In genomic region chr2:12896283-12897014, GRCh38 we compare ENCODE assay signal across 1 cellular context.
TF ChIP-seq lines count a peak whose summit lies in the region.

No MANE protein-coding gene starts in this region.

TF ChIP-seq in SK-N-SH, 30 proteins besides CTCF, POLR2A, EP300 and RAD21 (continued from another document):
- TF ChIP-seq, protein P1, sequence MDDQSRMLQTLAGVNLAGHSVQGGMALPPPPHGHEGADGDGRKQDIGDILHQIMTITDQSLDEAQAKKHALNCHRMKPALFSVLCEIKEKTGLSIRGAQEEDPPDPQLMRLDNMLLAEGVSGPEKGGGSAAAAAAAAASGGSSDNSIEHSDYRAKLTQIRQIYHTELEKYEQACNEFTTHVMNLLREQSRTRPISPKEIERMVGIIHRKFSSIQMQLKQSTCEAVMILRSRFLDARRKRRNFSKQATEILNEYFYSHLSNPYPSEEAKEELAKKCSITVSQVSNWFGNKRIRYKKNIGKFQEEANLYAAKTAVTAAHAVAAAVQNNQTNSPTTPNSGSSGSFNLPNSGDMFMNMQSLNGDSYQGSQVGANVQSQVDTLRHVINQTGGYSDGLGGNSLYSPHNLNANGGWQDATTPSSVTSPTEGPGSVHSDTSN (IDR thresholded peaks at IDR 0.05): no peak
- no peak for TF ChIP-seq MEF2A (IDR thresholded peaks at IDR 0.05; ENCODE audit: borderline replicate concordance, low read depth)
- no peak for TF ChIP-seq TAF1 (IDR thresholded peaks at IDR 0.05; ENCODE audit: borderline replicate concordance, low read depth, low read length)
- TF ChIP-seq, protein P2, sequence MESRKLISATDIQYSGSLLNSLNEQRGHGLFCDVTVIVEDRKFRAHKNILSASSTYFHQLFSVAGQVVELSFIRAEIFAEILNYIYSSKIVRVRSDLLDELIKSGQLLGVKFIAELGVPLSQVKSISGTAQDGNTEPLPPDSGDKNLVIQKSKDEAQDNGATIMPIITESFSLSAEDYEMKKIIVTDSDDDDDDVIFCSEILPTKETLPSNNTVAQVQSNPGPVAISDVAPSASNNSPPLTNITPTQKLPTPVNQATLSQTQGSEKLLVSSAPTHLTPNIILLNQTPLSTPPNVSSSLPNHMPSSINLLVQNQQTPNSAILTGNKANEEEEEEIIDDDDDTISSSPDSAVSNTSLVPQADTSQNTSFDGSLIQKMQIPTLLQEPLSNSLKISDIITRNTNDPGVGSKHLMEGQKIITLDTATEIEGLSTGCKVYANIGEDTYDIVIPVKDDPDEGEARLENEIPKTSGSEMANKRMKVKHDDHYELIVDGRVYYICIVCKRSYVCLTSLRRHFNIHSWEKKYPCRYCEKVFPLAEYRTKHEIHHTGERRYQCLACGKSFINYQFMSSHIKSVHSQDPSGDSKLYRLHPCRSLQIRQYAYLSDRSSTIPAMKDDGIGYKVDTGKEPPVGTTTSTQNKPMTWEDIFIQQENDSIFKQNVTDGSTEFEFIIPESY (IDR thresholded peaks at IDR 0.05; ENCODE audit: borderline replicate concordance, low read depth): no peak
- no peak for TF ChIP-seq GABPA (IDR thresholded peaks at IDR 0.05; ENCODE audit: low read depth)
- TF ChIP-seq GATA2 (CRISPR knock-in tag; IDR thresholded peaks at IDR 0.05): no peak
